Comparison of ENCODE assay signal across 14 cellular contexts in the genomic region with DNA sequence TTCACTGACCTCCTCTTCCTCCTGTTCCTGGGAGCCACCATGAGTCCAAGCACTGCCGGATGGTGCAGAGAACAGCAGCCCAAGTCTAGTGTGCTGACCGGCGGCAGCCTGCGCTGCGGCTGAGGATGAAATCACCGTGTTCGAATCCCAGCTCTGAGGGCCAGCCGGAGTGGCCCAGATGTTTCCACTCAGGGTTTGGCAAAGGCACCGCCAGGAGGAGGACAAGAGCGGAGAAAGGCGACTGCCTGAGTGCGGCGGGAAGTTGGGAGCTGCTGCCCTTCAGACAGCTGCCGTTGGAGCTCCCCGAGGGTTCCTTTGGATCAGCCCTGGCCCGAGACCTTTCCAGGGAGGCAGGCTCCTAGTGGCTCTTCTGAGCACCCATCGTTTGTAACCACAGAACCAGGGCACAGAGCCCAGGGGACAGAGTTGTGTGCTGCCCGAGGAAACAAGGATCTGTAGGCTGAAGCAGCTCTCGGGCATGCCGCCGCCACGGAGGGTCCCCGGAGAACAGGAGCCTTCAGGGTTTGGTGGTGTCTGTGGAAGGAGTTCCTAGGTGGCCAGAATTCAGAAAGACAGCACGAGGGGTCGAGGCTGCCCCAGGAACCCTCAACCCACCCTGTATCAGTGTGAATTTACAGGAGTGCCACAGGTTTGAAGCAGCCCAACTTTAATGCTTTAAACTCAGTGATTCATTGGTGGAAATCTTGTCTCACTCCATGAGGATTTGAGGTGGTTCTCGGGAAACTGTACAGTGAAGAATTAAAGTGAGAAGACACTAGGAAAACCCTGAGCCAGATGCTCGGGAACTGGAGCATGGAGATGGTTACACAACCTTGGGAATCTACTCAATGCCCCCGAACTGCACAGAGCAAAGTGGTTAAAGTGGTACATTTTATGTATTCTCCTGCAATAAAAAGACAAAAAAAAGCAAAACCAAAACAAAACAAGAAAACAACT.
DNase-seq lines count a peak whose midpoint lies in the region; ATAC-seq and TF ChIP-seq lines count a peak whose summit lies in the region.
"Had no signal": no experiment of that assay in that cellular context is flagged by ENCODE, and none has a peak within 500 bp of the region (broad histone marks: within the 10 kb centered on the region; RNA-seq: fewer than 3 reads in every experiment).

No MANE protein-coding gene starts in this region.

- H3K4me3 ChIP-seq in GM23248 (peak overlapping the region; percentile 45), esophagus squamous epithelium (no peak overlapping the region), lower lobe of right lung (no peak overlapping the region), testis (no peak overlapping the region), endodermal cell (ENCODE audit: low read length) (no peak overlapping the region)

- H3K27me3 ChIP-seq in GM23248 (replicated peaks; ENCODE audit: insufficient read depth) (no peaks in the 10 kb centered on the region), esophagus squamous epithelium (peaks cover 0 to 52% (median 0%) of the 10 kb centered on the region in 4 donors), lower lobe of right lung (ENCODE audit: low read depth) (peaks cover 10% of the 10 kb centered on the region), testis (no peaks in the 10 kb centered on the region), endodermal cell (ENCODE audit: control insufficient read depth, insufficient read depth, low read length, poor library complexity, severe bottlenecking) (no peaks in the 10 kb centered on the region)

- 3 to 4% methylated on average over 21 to 28 of the region's 28 CpGs for WGBS in GM23248 (ENCODE audit: low coverage in 1 of 2, low lambda C conversion rate in 2 of 2, missing lambda C conversion rate in 2 of 2), 2 experiments
- WGBS in esophagus squamous epithelium, 2 donors, result 55 to 73% methylated on average over 11 to 17 of the region's 28 CpGs
- WGBS in testis, 2 donors, result 51 to 68% methylated on average over 28 of the region's 28 CpGs
- 90 to 94% methylated on average over 19 to 28 of the region's 28 CpGs for WGBS in endodermal cell (ENCODE audit: insufficient coverage in 1 of 2, insufficient read length in 1 of 2), 2 experiments

- H3K79me2 ChIP-seq in GM23248 (ENCODE audit: insufficient read depth), result no peaks in the 10 kb centered on the region

- H3K4me3 Mint-ChIP-seq in endodermal cell, result no peak overlapping the region
- H3K4me3 Mint-ChIP-seq: activated CD4-positive, alpha-beta memory T cell treated with anti-CD3 and anti-CD28 coated beads, Interleukin-2, amount 10 ng/mL, durations not matched to agents 7 days and 5 days had no signal

- H3K27me3 Mint-ChIP-seq in endodermal cell (ENCODE audit: insufficient read depth), result no peaks in the 10 kb centered on the region

- H4K20me1 ChIP-seq in GM23248 (ENCODE audit: insufficient read depth), result no peaks in the 10 kb centered on the region

- TF ChIP-seq POLR2A in esophagus squamous epithelium (IDR thresholded peaks at IDR 0.05) (no peak), testis (IDR thresholded peaks at IDR 0.05) (no peak)

- peaks cover 19% of the 10 kb centered on the region for H3F3A ChIP-seq in GM23248 (ENCODE audit: insufficient read depth)

- H3K27ac Mint-ChIP-seq in endodermal cell, result no peak overlapping the region
- H3K27ac Mint-ChIP-seq: activated CD4-positive, alpha-beta memory T cell treated with anti-CD3 and anti-CD28 coated beads, Interleukin-2, amount 10 ng/mL, durations not matched to agents 7 days and 5 days; progenitor cell of endocrine pancreas had no signal

- H3K9me2 ChIP-seq in GM23248 (ENCODE audit: insufficient read depth), result no peaks in the 10 kb centered on the region

- in situ Hi-C loops in GM23248 (cut with MboI), result no loop called here

- H3K4me1 ChIP-seq in GM23248 (ENCODE audit: insufficient read depth) (peaks cover 18% of the 10 kb centered on the region), esophagus squamous epithelium (no peaks in the 10 kb centered on the region), lower lobe of right lung (no peaks in the 10 kb centered on the region), testis (peaks cover 4% of the 10 kb centered on the region), endodermal cell (ENCODE audit: control insufficient read depth, insufficient read depth, low read length) (no peaks in the 10 kb centered on the region)

- peak overlapping the region; percentile 62 for H2AFZ ChIP-seq in GM23248

- H3K9me3 ChIP-seq in GM23248 (ENCODE audit: low read depth) (no peaks in the 10 kb centered on the region), esophagus squamous epithelium (peaks cover 0 to 13% (median 8%) of the 10 kb centered on the region in 3 donors), lower lobe of right lung (no peaks in the 10 kb centered on the region), testis (no peaks in the 10 kb centered on the region), endodermal cell (ENCODE audit: control insufficient read depth, low read length) (peaks cover 10% of the 10 kb centered on the region)

- ATAC-seq in lower lobe of right lung, result peak in 1 of 2 donors; percentile 55

- intact Hi-C loops in esophagus squamous epithelium (cut with DNase I), result no loop called here
- intact Hi-C loops in lower lobe of right lung (cut with DNase I), result no loop called here
- intact Hi-C loops in testis (cut with DNase I; ENCODE audit: low total_unique reads), result no loop called here

- H3K4me2 ChIP-seq in GM23248 (ENCODE audit: unreplicated experiment), result peak overlapping the region; percentile 68

- peaks cover 21% of the 10 kb centered on the region for H3K9me3 Mint-ChIP-seq in endodermal cell
- H3K9me3 Mint-ChIP-seq: activated CD4-positive, alpha-beta memory T cell treated with anti-CD3 and anti-CD28 coated beads, Interleukin-2, amount 10 ng/mL, durations not matched to agents 7 days and 5 days had no signal

- peak overlapping the region; percentile 64 for H3K27ac ChIP-seq in GM23248
- peak overlapping the region in 3 of 4 donors; percentile 38 to 64 (median 64) for H3K27ac ChIP-seq in esophagus squamous epithelium
- H3K27ac ChIP-seq in lower lobe of right lung, result no peak overlapping the region
- H3K27ac ChIP-seq in testis, result peak overlapping the region in 1 of 2 donors; percentile 24
- H3K27ac ChIP-seq in endodermal cell (ENCODE audit: low read depth, low read length), result no peak overlapping the region

- H3K9ac ChIP-seq in GM23248, result peak overlapping the region; percentile 59
- no peak overlapping the region for H3K9ac ChIP-seq in endodermal cell (ENCODE audit: extremely low read depth, low read length, poor library complexity, severe bottlenecking)

- no peak for TF ChIP-seq CTCF in esophagus squamous epithelium (IDR thresholded peaks at IDR 0.05)
- TF ChIP-seq CTCF in lower lobe of right lung (IDR thresholded peaks at IDR 0.05), result no peak
- TF ChIP-seq CTCF in testis (IDR thresholded peaks at IDR 0.05), result no peak
- TF ChIP-seq CTCF in endodermal cell (conservative IDR thresholded peaks at IDR 0.05), result no peak

- no peaks in the 10 kb centered on the region for H3K4me1 Mint-ChIP-seq in endodermal cell
- H3K4me1 Mint-ChIP-seq: activated CD4-positive, alpha-beta memory T cell treated with anti-CD3 and anti-CD28 coated beads, Interleukin-2, amount 10 ng/mL, durations not matched to agents 7 days and 5 days had no signal

- DNase-seq in GM23248 (peak; percentile 88), esophagus squamous epithelium (lab: John Stamatoyannopoulos, UW) (no peak), lower lobe of right lung (peak; percentile 47), testis (peak; percentile 29), NCI-H510A (lab: John Stamatoyannopoulos, UW) (no peak), NCI-H446 (lab: John Stamatoyannopoulos, UW) (no peak), endodermal cell (no peak)
- DNase-seq in activated CD4-positive, alpha-beta T cell treated with anti-CD3 and anti-CD28 coated beads for 4 hours, result no peak
- DNase-seq: activated CD4-positive, alpha-beta memory T cell treated with anti-CD3 and anti-CD28 coated beads, Interleukin-2, amount 10 ng/mL, durations not matched to agents 7 days and 5 days; Calu3; mesendoderm; NCI-H1417 treated with DMSO at 0.1 percent for 48 hours; NCI-H69 had no signal

- H3K36me3 ChIP-seq in GM23248 (ENCODE audit: low read depth) (no peaks in the 10 kb centered on the region), esophagus squamous epithelium (no peaks in the 10 kb centered on the region), lower lobe of right lung (no peaks in the 10 kb centered on the region), testis (ENCODE audit: low read depth, missing control alignments) (no peaks in the 10 kb centered on the region), endodermal cell (ENCODE audit: control insufficient read depth, insufficient read depth, low read length) (no peaks in the 10 kb centered on the region)

- H3K36me3 Mint-ChIP-seq in endodermal cell (ENCODE audit: low read depth), result no peaks in the 10 kb centered on the region

Comparison
In these comparisons a context has a peak if more than half of its experiments do, and no peak if none do; other contexts are left out.
1. DNase-seq: peak in GM23248 (single experiment), lower lobe of right lung (single experiment) and testis (single experiment); none in esophagus squamous epithelium (single experiment), NCI-H510A (single experiment), activated CD4-positive, alpha-beta T cell treated with anti-CD3 and anti-CD28 coated beads for 4 hours (0 of 2), NCI-H446 (0 of 2) and endodermal cell (single experiment).
2. H3K27ac ChIP-seq: peak in GM23248 (single experiment) and esophagus squamous epithelium (3 of 4); none in lower lobe of right lung (single experiment) and endodermal cell (single experiment).